8 cellular contexts compared by ENCODE assay signal in the genomic region with DNA sequence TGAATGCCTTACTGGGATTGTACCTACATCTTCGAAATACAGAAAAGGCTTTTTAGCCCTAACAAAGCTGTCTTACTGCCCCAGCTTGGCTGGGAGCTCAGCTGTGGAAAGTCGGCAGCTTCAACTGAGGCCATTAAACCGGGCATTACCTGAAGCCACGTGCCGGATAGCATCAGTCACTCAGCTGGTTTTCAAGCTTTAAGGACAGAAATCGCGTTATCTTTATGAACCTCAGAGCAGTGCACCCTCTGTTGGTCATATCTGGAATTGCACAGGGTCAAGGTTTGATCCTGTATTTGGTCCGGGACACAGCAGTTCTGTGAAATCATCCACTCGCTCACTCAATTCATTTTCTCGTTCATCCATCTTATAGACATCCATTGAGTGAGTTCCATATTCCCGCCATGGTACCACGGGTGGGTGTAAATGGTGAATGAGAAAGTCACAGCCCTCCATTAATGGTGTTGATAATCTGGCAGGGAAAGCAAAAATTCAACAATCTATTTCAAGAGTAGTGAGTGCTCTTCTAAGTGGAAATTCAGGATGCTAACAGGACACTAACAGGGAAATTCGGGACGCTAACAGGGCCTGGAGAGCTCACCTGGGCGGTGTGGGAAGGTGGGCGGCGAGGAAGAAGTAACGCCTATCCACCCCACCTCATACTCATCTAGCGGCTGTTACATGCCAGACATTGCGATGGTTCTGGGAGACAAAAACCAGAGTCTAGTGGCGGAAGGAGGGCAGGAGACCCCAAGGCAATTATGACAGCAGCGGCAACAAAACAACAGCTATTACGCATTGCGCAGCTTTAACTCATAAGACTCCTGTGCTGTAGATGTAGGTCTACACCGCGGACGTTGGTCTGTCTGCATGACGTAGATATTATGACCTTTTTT.
A peak's percentile ranks its signal among the peaks of the same experiment; 100 is the strongest.
DNase-seq lines count a peak whose midpoint lies in the region; ATAC-seq and TF ChIP-seq lines count a peak whose summit lies in the region.

No MANE protein-coding gene starts in this region.

- peak; percentile 90 to 94 for TF ChIP-seq CTCF in GM23338 (conservative IDR thresholded peaks at IDR 0.05; ENCODE audit: low read depth in 2 of 2)
- TF ChIP-seq CTCF in fibroblast of pulmonary artery (IDR thresholded peaks at IDR 0.05; ENCODE audit: low read length, missing control alignments), result peak; percentile 83
- peak; percentile 94 for TF ChIP-seq CTCF in progenitor cell of endocrine pancreas (IDR thresholded peaks at IDR 0.05; ENCODE audit: unreplicated experiment)

- no peaks in the 10 kb centered on the region for H3K79me2 ChIP-seq in GM23338 (replicated peaks; ENCODE audit: insufficient read depth)

- H2AFZ ChIP-seq in GM23338, result no peak overlapping the region

- no peaks in the 10 kb centered on the region for H3K36me3 ChIP-seq in CD4-positive, CD25-positive, alpha-beta regulatory T cell (ENCODE audit: control insufficient read depth, insufficient read depth, low read length)
- no peaks in the 10 kb centered on the region for H3K36me3 ChIP-seq in GM23338 (ENCODE audit: insufficient read depth)

- H3K9me3 ChIP-seq in CD4-positive, CD25-positive, alpha-beta regulatory T cell (ENCODE audit: control insufficient read depth in 2 of 2, low read length in 2 of 2), result no peaks in the 10 kb centered on the region

- H3K9me3 Mint-ChIP-seq in CD4-positive, CD25-positive, alpha-beta regulatory T cell, result no peaks in the 10 kb centered on the region
- H3K9me3 Mint-ChIP-seq in GM23338 (peaks cover 2% of the 10 kb centered on the region; the same call in 1 of the 3 replicates), progenitor cell of endocrine pancreas (ENCODE audit: low read depth) (no peaks in the 10 kb centered on the region)

- peak; percentile 2 to 53 (median 24) for DNase-seq in CD4-positive, CD25-positive, alpha-beta regulatory T cell
- DNase-seq in GM23338 (ENCODE audit: low spot score), result peak; percentile 86
- DNase-seq in NCI-H748 treated with DMSO at 0.1 percent for 48 hours (lab: John Stamatoyannopoulos, UW), result peak; percentile 56
- DNase-seq in activated T-cell treated with anti-CD3 and anti-CD28 coated beads, Interleukin-2, amount 50 U/mL, for 1 hour, result peak; percentile 25
- DNase-seq in fibroblast of pulmonary artery (ENCODE audit: low read depth), result peak; percentile 45
- DNase-seq in progenitor cell of endocrine pancreas (ENCODE audit: low spot score, unreplicated experiment), result peak; percentile 54

- no peaks in the 10 kb centered on the region for H3K9me2 ChIP-seq in GM23338 (ENCODE audit: insufficient read depth)

- no peaks in the 10 kb centered on the region for H4K20me1 ChIP-seq in GM23338 (replicated peaks; ENCODE audit: insufficient read depth)

- H3K4me3 ChIP-seq in CD4-positive, CD25-positive, alpha-beta regulatory T cell (ENCODE audit: low read depth, low read length), result no peak overlapping the region
- H3K4me3 ChIP-seq in GM23338 (no peak overlapping the region), fibroblast of pulmonary artery (replicated peaks; ENCODE audit: low read depth, low read length) (no peak overlapping the region)

- peaks cover 0 to 2% (median under 1%) of the 10 kb centered on the region in 4 donors for H3K4me1 Mint-ChIP-seq in CD4-positive, CD25-positive, alpha-beta regulatory T cell
- H3K4me1 Mint-ChIP-seq in GM23338 (peaks cover 8% of the 10 kb centered on the region), progenitor cell of endocrine pancreas (ENCODE audit: low read depth) (no peaks in the 10 kb centered on the region)

- H3K4me3 Mint-ChIP-seq in CD4-positive, CD25-positive, alpha-beta regulatory T cell, result no peak overlapping the region
- H3K4me3 Mint-ChIP-seq in GM23338 (no peak overlapping the region), progenitor cell of endocrine pancreas (ENCODE audit: low read depth) (no peak overlapping the region)

- no peaks in the 10 kb centered on the region for H3K4me1 ChIP-seq in CD4-positive, CD25-positive, alpha-beta regulatory T cell (ENCODE audit: control insufficient read depth, insufficient read depth, low read length, poor library complexity, severe bottlenecking)
- H3K4me1 ChIP-seq in GM23338 (ENCODE audit: insufficient read depth), result no peaks in the 10 kb centered on the region

- no peak overlapping the region for H3K4me2 ChIP-seq in GM23338

- H3K27ac ChIP-seq in CD4-positive, CD25-positive, alpha-beta regulatory T cell (ENCODE audit: insufficient read depth, low read length, poor library complexity, severe bottlenecking), result no peak overlapping the region
- no peak overlapping the region for H3K27ac ChIP-seq in GM23338 (ENCODE audit: low read depth)

- ATAC-seq in CD4-positive, CD25-positive, alpha-beta regulatory T cell (ENCODE audit: low read depth in 2 of 2), result no peak
- ATAC-seq in GM23338 (peak; percentile 64), GM19452 (IDR thresholded peaks at IDR 0.05; ENCODE audit: unreplicated experiment) (no peak), HG02852 (IDR thresholded peaks at IDR 0.05; ENCODE audit: unreplicated experiment) (no peak)

- H3K27me3 Mint-ChIP-seq in CD4-positive, CD25-positive, alpha-beta regulatory T cell, result peaks cover 7% of the 10 kb centered on the region
- H3K27me3 Mint-ChIP-seq in GM23338 (ENCODE audit: insufficient read depth, low read depth, poor library complexity), result peaks cover 17% of the 10 kb centered on the region
- peaks cover 20% of the 10 kb centered on the region for H3K27me3 Mint-ChIP-seq in progenitor cell of endocrine pancreas

- no peaks in the 10 kb centered on the region for H3F3A ChIP-seq in GM23338 (replicated peaks; ENCODE audit: low read depth)

- no peaks in the 10 kb centered on the region for H3K27me3 ChIP-seq in CD4-positive, CD25-positive, alpha-beta regulatory T cell (ENCODE audit: control insufficient read depth, insufficient read depth, low read length)
- peaks cover 16% of the 10 kb centered on the region for H3K27me3 ChIP-seq in GM23338 (ENCODE audit: insufficient read depth)

- no peak overlapping the region for H3K27ac Mint-ChIP-seq in CD4-positive, CD25-positive, alpha-beta regulatory T cell
- no peak overlapping the region for H3K27ac Mint-ChIP-seq in GM23338
- no peak overlapping the region for H3K27ac Mint-ChIP-seq in progenitor cell of endocrine pancreas

- no peaks in the 10 kb centered on the region for H3K36me3 Mint-ChIP-seq in CD4-positive, CD25-positive, alpha-beta regulatory T cell
- H3K36me3 Mint-ChIP-seq in GM23338 (ENCODE audit: low read depth) (no peaks in the 10 kb centered on the region), progenitor cell of endocrine pancreas (ENCODE audit: insufficient read depth) (no peaks in the 10 kb centered on the region)

TF ChIP-seq in GM23338, 12 proteins besides CTCF, POLR2A, EP300 and RAD21 (continues in another document):
- TF ChIP-seq STAT1 (IDR thresholded peaks at IDR 0.05; ENCODE audit: unreplicated experiment) (no peak), POLR2AphosphoS5 (IDR thresholded peaks at IDR 0.05; ENCODE audit: low read depth) (no peak), ZNF114 (CRISPR knock-in tag; IDR thresholded peaks at IDR 0.05) (no peak), CREB1 (CRISPR knock-in tag; IDR thresholded peaks at IDR 0.05; ENCODE audit: low read depth) (no peak), EZH2 (IDR thresholded peaks at IDR 0.05; ENCODE audit: low read depth, unreplicated experiment) (no peak), ETS1 (IDR thresholded peaks at IDR 0.05) (no peak)
- TF ChIP-seq, protein P1, sequence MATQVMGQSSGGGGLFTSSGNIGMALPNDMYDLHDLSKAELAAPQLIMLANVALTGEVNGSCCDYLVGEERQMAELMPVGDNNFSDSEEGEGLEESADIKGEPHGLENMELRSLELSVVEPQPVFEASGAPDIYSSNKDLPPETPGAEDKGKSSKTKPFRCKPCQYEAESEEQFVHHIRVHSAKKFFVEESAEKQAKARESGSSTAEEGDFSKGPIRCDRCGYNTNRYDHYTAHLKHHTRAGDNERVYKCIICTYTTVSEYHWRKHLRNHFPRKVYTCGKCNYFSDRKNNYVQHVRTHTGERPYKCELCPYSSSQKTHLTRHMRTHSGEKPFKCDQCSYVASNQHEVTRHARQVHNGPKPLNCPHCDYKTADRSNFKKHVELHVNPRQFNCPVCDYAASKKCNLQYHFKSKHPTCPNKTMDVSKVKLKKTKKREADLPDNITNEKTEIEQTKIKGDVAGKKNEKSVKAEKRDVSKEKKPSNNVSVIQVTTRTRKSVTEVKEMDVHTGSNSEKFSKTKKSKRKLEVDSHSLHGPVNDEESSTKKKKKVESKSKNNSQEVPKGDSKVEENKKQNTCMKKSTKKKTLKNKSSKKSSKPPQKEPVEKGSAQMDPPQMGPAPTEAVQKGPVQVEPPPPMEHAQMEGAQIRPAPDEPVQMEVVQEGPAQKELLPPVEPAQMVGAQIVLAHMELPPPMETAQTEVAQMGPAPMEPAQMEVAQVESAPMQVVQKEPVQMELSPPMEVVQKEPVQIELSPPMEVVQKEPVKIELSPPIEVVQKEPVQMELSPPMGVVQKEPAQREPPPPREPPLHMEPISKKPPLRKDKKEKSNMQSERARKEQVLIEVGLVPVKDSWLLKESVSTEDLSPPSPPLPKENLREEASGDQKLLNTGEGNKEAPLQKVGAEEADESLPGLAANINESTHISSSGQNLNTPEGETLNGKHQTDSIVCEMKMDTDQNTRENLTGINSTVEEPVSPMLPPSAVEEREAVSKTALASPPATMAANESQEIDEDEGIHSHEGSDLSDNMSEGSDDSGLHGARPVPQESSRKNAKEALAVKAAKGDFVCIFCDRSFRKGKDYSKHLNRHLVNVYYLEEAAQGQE (IDR thresholded peaks at IDR 0.05; ENCODE audit: unreplicated experiment), result no peak

Comparison
In these comparisons a context has a peak if more than half of its experiments do, and no peak if none do; other contexts are left out.
1. DNase-seq: peak in every context shown above with its lines; median percentile 86 in GM23338; 56 in NCI-H748 treated with DMSO at 0.1 percent for 48 hours; 54 in progenitor cell of endocrine pancreas; 45 in fibroblast of pulmonary artery; 25 in activated T-cell treated with anti-CD3 and anti-CD28 coated beads, Interleukin-2, amount 50 U/mL, for 1 hour; 24 in CD4-positive, CD25-positive, alpha-beta regulatory T cell.